Comparison of ENCODE assay signal across 28 cellular contexts in genomic region chr1:225794954-225795353, GRCh38.
"Had no signal": no experiment of that assay in that cellular context is flagged by ENCODE, and none has a peak within 500 bp of the region (broad histone marks: within the 10 kb centered on the region; RNA-seq: fewer than 3 reads in every experiment).

No MANE protein-coding gene starts in this region.

- DNase-seq: natural killer cell; occipital lobe; ovary; posterior cingulate gyrus; psoas muscle; right cardiac atrium; right lobe of liver; sigmoid colon; small intestine; stimulated activated CD4-positive, alpha-beta T cell treated with anti-CD3 and anti-CD28 coated beads, Interleukin-15, amount 100 ng/mL, for 24 hours; stimulated activated CD4-positive, alpha-beta T cell treated with anti-CD3 and anti-CD28 coated beads, Interleukin-2, amount 100 ng/mL, for 24 hours; stimulated activated CD4-positive, alpha-beta T cell treated with anti-CD3 and anti-CD28 coated beads, Interleukin-2, amount 100 ng/mL, for 48 hours; stimulated activated CD4-positive, alpha-beta T cell treated with anti-CD3 and anti-CD28 coated beads, Interleukin-4, amount 100 ng/mL, for 24 hours; stimulated activated naive B cell treated with anti-CD40 and anti-IgM and Interleukin-4, amounts not matched to agents 10 μg/mL and 1 μg/mL and 100 μg/mL, for 72 hours; stimulated activated naive CD4-positive, alpha-beta T cell treated with Interleukin-2 at 50 U/mL for 16 hours; stomach; thyroid gland; trophoblast cell; upper lobe of left lung had no signal

- H3K27ac ChIP-seq: neural progenitor cell, ovary, parathyroid adenoma, psoas muscle, right lobe of liver, sigmoid colon, stomach, thoracic aorta, thyroid gland, tibial nerve, upper lobe of left lung, vagina had no signal

- H3K4me3 ChIP-seq: neural progenitor cell, ovary, psoas muscle, right lobe of liver, sigmoid colon, stomach, thoracic aorta, thyroid gland, tibial nerve, upper lobe of left lung, vagina had no signal

- H3K4me3 Mint-ChIP-seq: natural killer cell; nephron; neural progenitor cell; stimulated activated effector memory CD8-positive, alpha-beta T cell treated with anti-CD3 and anti-CD28 coated beads, Interleukin-12 subunit alpha, Interleukin-12 subunit beta, amount 100 ng/mL, for 72 hours; stimulated activated naive B cell treated with anti-CD40 and anti-IgM and Interleukin-4, amounts not matched to agents 10 μg/mL and 1 μg/mL and 100 μg/mL, for 72 hours; stimulated activated naive CD8-positive, alpha-beta T cell treated with anti-CD3 and anti-CD28 coated beads, Interleukin-15, Interleukin-2, amounts not matched to agents 100 ng/mL and 50 ng/mL, for 24 hours had no signal

- H3K27me3 Mint-ChIP-seq: progenitor cell of endocrine pancreas; stimulated activated naive B cell treated with anti-CD40 and anti-IgM and Interleukin-4, amounts not matched to agents 10 μg/mL and 1 μg/mL and 100 μg/mL, for 72 hours; stimulated activated naive CD8-positive, alpha-beta T cell treated with anti-CD3 and anti-CD28 coated beads, Interleukin-15, Interleukin-2, amounts not matched to agents 100 ng/mL and 50 ng/mL, for 24 hours had no signal

- H3K36me3 ChIP-seq: ovary had no signal

- H3K27me3 ChIP-seq: neural progenitor cell, ovary, right lobe of liver, sigmoid colon, stomach, thyroid gland, tibial nerve, upper lobe of left lung, vagina had no signal

- H3K9me3 Mint-ChIP-seq: natural killer cell had no signal

- H3K4me1 Mint-ChIP-seq: nephron; neural progenitor cell; stimulated activated effector memory CD8-positive, alpha-beta T cell treated with anti-CD3 and anti-CD28 coated beads, Interleukin-12 subunit alpha, Interleukin-12 subunit beta, amount 100 ng/mL, for 72 hours had no signal

- H3K9ac ChIP-seq: neural progenitor cell, parathyroid adenoma had no signal

- ATAC-seq: natural killer cell; psoas muscle; right cardiac atrium; right lobe of liver; stimulated activated effector memory CD8-positive, alpha-beta T cell treated with anti-CD3 and anti-CD28 coated beads, Interleukin-12 subunit alpha, Interleukin-12 subunit beta, amount 100 ng/mL, for 72 hours; stimulated activated naive B cell treated with anti-CD40 and anti-IgM and Interleukin-4, amounts not matched to agents 10 μg/mL and 1 μg/mL and 100 μg/mL, for 72 hours had no signal

- H3K4me1 ChIP-seq: neural progenitor cell, parathyroid adenoma, psoas muscle, right lobe of liver, sigmoid colon, stomach, thyroid gland, tibial nerve, upper lobe of left lung, vagina had no signal

- H3K9me3 ChIP-seq: ovary, psoas muscle, sigmoid colon, thoracic aorta, thyroid gland, tibial nerve, upper lobe of left lung, vagina had no signal

- H3K27ac Mint-ChIP-seq: nephron; neural progenitor cell; progenitor cell of endocrine pancreas; stimulated activated effector memory CD8-positive, alpha-beta T cell treated with anti-CD3 and anti-CD28 coated beads, Interleukin-12 subunit alpha, Interleukin-12 subunit beta, amount 100 ng/mL, for 72 hours; stimulated activated naive B cell treated with anti-CD40 and anti-IgM and Interleukin-4, amounts not matched to agents 10 μg/mL and 1 μg/mL and 100 μg/mL, for 72 hours; stimulated activated naive CD8-positive, alpha-beta T cell treated with anti-CD3 and anti-CD28 coated beads, Interleukin-15, Interleukin-2, amounts not matched to agents 100 ng/mL and 50 ng/mL, for 24 hours had no signal

- H3K36me3 Mint-ChIP-seq: natural killer cell had no signal
